In the genomic region with DNA sequence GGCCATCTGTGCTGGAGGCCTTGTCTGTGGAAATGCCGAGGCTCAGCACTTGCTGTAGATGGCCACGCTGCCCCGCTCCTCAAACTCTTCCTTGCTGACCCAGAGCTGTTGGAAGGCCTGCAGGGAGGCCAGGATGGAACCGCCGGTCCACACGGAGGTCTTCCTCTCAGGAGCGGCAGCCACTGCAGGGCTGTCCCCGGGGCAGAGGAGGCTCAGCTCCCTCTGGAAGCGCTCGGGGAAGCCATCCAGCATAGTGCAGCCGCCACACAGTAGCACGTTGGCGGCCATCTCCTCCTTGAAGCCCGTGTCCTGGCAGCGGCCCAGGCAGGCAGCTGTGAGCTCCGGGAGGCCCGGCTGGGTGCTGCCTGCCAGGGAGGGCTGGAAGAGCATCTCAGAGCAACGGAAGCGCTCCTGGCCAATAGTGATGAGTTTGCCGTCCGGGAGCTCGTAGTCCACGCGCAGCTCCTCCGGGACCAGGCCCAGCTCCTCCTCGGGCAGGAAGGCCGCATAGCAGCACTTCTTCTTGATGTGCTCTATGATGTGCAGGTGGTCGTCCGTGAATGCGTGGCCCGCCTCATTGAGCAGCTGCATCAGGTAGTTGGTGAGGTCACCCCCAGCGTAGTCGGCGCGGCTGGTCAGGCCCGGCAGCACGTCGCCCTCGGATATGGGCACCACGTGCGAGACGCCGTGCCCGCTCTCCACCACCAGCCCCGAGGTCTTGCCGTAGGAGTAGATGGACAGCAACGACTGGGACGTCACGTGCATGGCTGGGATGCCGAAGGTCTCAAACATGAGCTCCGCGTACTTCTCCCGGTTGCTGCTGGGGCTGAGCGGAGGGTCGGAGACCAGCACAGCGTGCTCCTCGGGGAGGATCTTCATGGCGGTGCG, we compare ENCODE assay signal across 20 cellular contexts. TPM values are rescaled to one million over a fixed set of nuclear protein-coding genes. Genes with fewer than 3 reads are reported as not detected.
"Had no signal": no experiment of that assay in that cellular context is flagged by ENCODE, and none has a peak within 500 bp of the region (broad histone marks: within the 10 kb centered on the region; RNA-seq: fewer than 3 reads in every experiment).

No MANE protein-coding gene starts in this region.

- DNase-seq: activated CD4-positive, alpha-beta T cell treated with anti-CD3 and anti-CD28 coated beads, Interleukin-2, amount 10 ng/mL, durations not matched to agents 7 days and 5 days; activated naive CD4-positive, alpha-beta T cell; gastrocnemius medialis; heart right ventricle; lower lobe of right lung; stimulated activated CD4-positive, alpha-beta T cell treated with anti-CD3 and anti-CD28 coated beads, Interleukin-1b, Interleukin-23, amount 100 ng/mL, for 48 hours; stomach; T-helper 9 cell; upper lobe of right lung had no signal

- H3K27ac ChIP-seq: ascending aorta, breast epithelium, gastrocnemius medialis, heart right ventricle, lower lobe of right lung, prostate gland, stomach, thoracic aorta, upper lobe of right lung had no signal

- H3K4me3 ChIP-seq: ascending aorta, breast epithelium, gastrocnemius medialis, heart right ventricle, lower lobe of right lung, prostate gland, stomach, thoracic aorta, upper lobe of right lung had no signal

- H3K36me3 ChIP-seq: ascending aorta, breast epithelium, gastrocnemius medialis, heart right ventricle, lower lobe of right lung, prostate gland, stomach, thoracic aorta, upper lobe of right lung had no signal

- H3K4me1 ChIP-seq: ascending aorta, breast epithelium, gastrocnemius medialis, heart right ventricle, lower lobe of right lung, prostate gland, stomach, upper lobe of right lung had no signal

- H3K27me3 ChIP-seq: ascending aorta, breast epithelium, stomach, upper lobe of right lung had no signal

- H3K9me3 ChIP-seq: ascending aorta, breast epithelium, gastrocnemius medialis, heart right ventricle, lower lobe of right lung, prostate gland, stomach, thoracic aorta, upper lobe of right lung had no signal

RNA-seq across cellular contexts. Expression of gene ACTL7B, which starts 0.9 kb away (rescaled TPM):
- total RNA-seq: activated CD4-positive, alpha-beta T cell treated with anti-CD3 and anti-CD28 coated beads, Interleukin-2, amount 10 ng/mL, durations not matched to agents 7 days and 5 days; activated CD8-positive, alpha-beta memory T cell treated with anti-CD3 and anti-CD28 coated beads for 36 hours; ascending aorta; dermis microvascular lymphatic vessel endothelial cell; epithelial cell of proximal tubule; gastrocnemius medialis; heart right ventricle; lower lobe of right lung; mesothelial cell of epicardium; osteoblast; stomach; thoracic aorta; upper lobe of right lung had no signal
- polyA plus RNA-seq: heart right ventricle, neural cell, stomach had no signal

RNA-seq across cellular contexts. Expression of gene ACTL7A, which starts 7.2 kb away (rescaled TPM):
- total RNA-seq: activated CD4-positive, alpha-beta T cell treated with anti-CD3 and anti-CD28 coated beads, Interleukin-2, amount 10 ng/mL, durations not matched to agents 7 days and 5 days; activated CD8-positive, alpha-beta memory T cell treated with anti-CD3 and anti-CD28 coated beads for 36 hours; ascending aorta; breast epithelium; dermis microvascular lymphatic vessel endothelial cell; epithelial cell of proximal tubule; gastrocnemius medialis; heart right ventricle; lower lobe of right lung; mesothelial cell of epicardium; osteoblast; sciatic nerve; stomach; thoracic aorta; upper lobe of right lung had no signal
- polyA plus RNA-seq: heart right ventricle, neural cell, stomach had no signal
